20 cellular contexts compared by ENCODE assay signal in the genomic region with DNA sequence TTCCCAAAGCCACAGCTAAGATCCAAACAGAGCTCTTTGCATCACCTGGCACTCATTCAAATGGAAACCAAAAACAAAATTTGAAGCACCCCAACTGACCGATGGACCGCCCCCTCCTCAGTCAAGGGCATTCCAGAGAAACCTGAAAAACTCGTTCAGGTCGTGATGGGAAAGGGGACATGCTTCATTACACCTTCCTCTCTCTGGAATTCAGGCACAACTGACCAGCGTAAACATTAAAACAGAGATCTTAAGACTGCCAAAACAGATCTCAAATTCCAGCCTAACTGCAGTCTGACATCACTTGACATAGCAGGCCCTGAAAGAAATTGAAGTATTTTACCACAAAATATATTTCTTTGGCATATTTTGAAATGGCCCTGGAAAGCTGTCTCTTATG. TPM values are rescaled to one million over a fixed set of nuclear protein-coding genes. Genes with fewer than 3 reads are reported as not detected.
DNase-seq lines count a peak whose midpoint lies in the region; ATAC-seq and TF ChIP-seq lines count a peak whose summit lies in the region.
"Had no signal": no experiment of that assay in that cellular context is flagged by ENCODE, and none has a peak within 500 bp of the region (broad histone marks: within the 10 kb centered on the region; RNA-seq: fewer than 3 reads in every experiment).

No MANE protein-coding gene starts in this region.

- no peaks in the 10 kb centered on the region for H3K9me3 Mint-ChIP-seq in CD4-positive, alpha-beta memory T cell
- H3K9me3 Mint-ChIP-seq: activated CD4-positive, alpha-beta memory T cell treated with anti-CD3 and anti-CD28 coated beads for 36 hours; activated naive CD4-positive, alpha-beta T cell treated with anti-CD3 and anti-CD28 coated beads, Interleukin-2, amount 50 U/mL, for 24 hours; central memory CD8-positive, alpha-beta T cell had no signal

- no peak for TF ChIP-seq CTCF in DOHH2 (IDR thresholded peaks at IDR 0.05; ENCODE audit: low read depth, low read length, poor library complexity, severe bottlenecking)

- peaks cover 75% of the 10 kb centered on the region for H3K36me3 ChIP-seq in DOHH2 (ENCODE audit: control insufficient read depth, low read length)
- no peaks in the 10 kb centered on the region for H3K36me3 ChIP-seq in iPS-20b (ENCODE audit: insufficient read depth, low read depth, low read length)
- H3K36me3 ChIP-seq in CD4-positive, alpha-beta memory T cell (ENCODE audit: insufficient read depth, low read length), result no peaks in the 10 kb centered on the region
- no peaks in the 10 kb centered on the region for H3K36me3 ChIP-seq in aorta (ENCODE audit: control insufficient read depth in 1 of 2, insufficient read depth in 2 of 2, low read length in 1 of 2)

- H3K4me2 ChIP-seq in DOHH2 (ENCODE audit: low read length), result peak overlapping the region; percentile 90
- H3K4me2 ChIP-seq: hepatocyte had no signal

- peak overlapping the region; percentile 56 for H3K4me3 ChIP-seq in DOHH2 (ENCODE audit: low read length)
- peak overlapping the region; percentile 27; the same call in 1 of the 2 replicates for H3K4me3 ChIP-seq in iPS-20b (ENCODE audit: low read length)
- H3K4me3 ChIP-seq in CD4-positive, alpha-beta memory T cell (ENCODE audit: low read length in 2 of 2), result no peak overlapping the region
- H3K4me3 ChIP-seq in aorta (ENCODE audit: low read length in 2 of 2), result no peak overlapping the region
- H3K4me3 ChIP-seq: hepatocyte, psoas muscle had no signal

- H3K9ac ChIP-seq in iPS-20b (ENCODE audit: low read depth, low read length), result peak overlapping the region; percentile 32; the same call in 1 of the 2 replicates

- CTCF ChIA-PET in CD4-positive, alpha-beta memory T cell (lab: Charles Lee; ENCODE audit: partially characterized antibody), result interaction anchor here (0.7 kb wide), 1 partner anchor 18 kb away, joined by 3 read pairs; no protein-coding TSS in a partner anchor

- H3K4me1 ChIP-seq in DOHH2 (ENCODE audit: control insufficient read depth, low read length) (peaks cover 97% of the 10 kb centered on the region), iPS-20b (ENCODE audit: insufficient read depth, low read length) (peaks cover 42% of the 10 kb centered on the region), aorta (ENCODE audit: control insufficient read depth in 1 of 2, insufficient read depth in 2 of 2, low read length in 2 of 2) (peaks cover 4 to 9% of the 10 kb centered on the region in 2 donors)
- no peaks in the 10 kb centered on the region for H3K4me1 ChIP-seq in CD4-positive, alpha-beta memory T cell (ENCODE audit: insufficient read depth, low read length)

- H3F3A ChIP-seq in DOHH2 (ENCODE audit: control insufficient read depth, insufficient read depth), result peaks cover 31% of the 10 kb centered on the region

- no peak overlapping the region for H3K27ac Mint-ChIP-seq in CD4-positive, alpha-beta memory T cell
- H3K27ac Mint-ChIP-seq: activated CD4-positive, alpha-beta memory T cell treated with anti-CD3 and anti-CD28 coated beads for 36 hours; activated naive CD4-positive, alpha-beta T cell treated with anti-CD3 and anti-CD28 coated beads, Interleukin-2, amount 50 U/mL, for 24 hours had no signal

- H3K9me2 ChIP-seq in DOHH2 (replicated peaks; ENCODE audit: control insufficient read depth, low read length), result no peaks in the 10 kb centered on the region

- WGBS in aorta, 2 donors, result 41% methylated on average over 5 of the region's 5 CpGs

- H3K27me3 Mint-ChIP-seq in CD4-positive, alpha-beta memory T cell, result no peaks in the 10 kb centered on the region
- H3K27me3 Mint-ChIP-seq: activated CD4-positive, alpha-beta memory T cell treated with anti-CD3 and anti-CD28 coated beads for 36 hours; activated naive CD4-positive, alpha-beta T cell treated with anti-CD3 and anti-CD28 coated beads, Interleukin-2, amount 50 U/mL, for 24 hours; central memory CD8-positive, alpha-beta T cell had no signal

- DNase-seq in NCI-H510A treated with DMSO at 0.1 percent for 48 hours (lab: John Stamatoyannopoulos, UW), result peak; percentile 24
- peak; percentile 55 for DNase-seq in renal cortical epithelial cell (ENCODE audit: low read depth)
- no peak for DNase-seq in CD4-positive, alpha-beta memory T cell
- DNase-seq in aorta, result no peak
- no peak for DNase-seq in GOT3 (lab: John Stamatoyannopoulos, UW)
- DNase-seq: activated CD4-positive, alpha-beta memory T cell treated with anti-CD3 and anti-CD28 coated beads for 36 hours; GF-D8; Kasumi-1; NCI-H1436 treated with DMSO at 0.1 percent for 48 hours; NCI-H774; psoas muscle; SHP77; stimulated activated CD4-positive, alpha-beta T cell treated with anti-CD3 and anti-CD28 coated beads, Interleukin-1b, Interleukin-23, amount 100 ng/mL, for 48 hours had no signal

- peak overlapping the region; percentile 97 for H3K27ac ChIP-seq in DOHH2 (ENCODE audit: low read depth, low read length)
- no peak overlapping the region for H3K27ac ChIP-seq in iPS-20b (ENCODE audit: low read length)
- no peak overlapping the region for H3K27ac ChIP-seq in CD4-positive, alpha-beta memory T cell (ENCODE audit: low read depth, low read length)
- peak overlapping the region in 1 of 2 donors; percentile 35 for H3K27ac ChIP-seq in aorta (ENCODE audit: low read depth in 1 of 2, low read length in 2 of 2)
- H3K27ac ChIP-seq: hepatocyte, psoas muscle had no signal

- H3K9me3 ChIP-seq in DOHH2 (ENCODE audit: control insufficient read depth, insufficient read depth, low read length) (no peaks in the 10 kb centered on the region), iPS-20b (ENCODE audit: insufficient read depth, low read depth, low read length) (no peaks in the 10 kb centered on the region), aorta (ENCODE audit: control insufficient read depth, low read length) (no peaks in the 10 kb centered on the region)
- H3K9me3 ChIP-seq in CD4-positive, alpha-beta memory T cell (ENCODE audit: control insufficient read depth in 1 of 2, low read length in 2 of 2), result no peaks in the 10 kb centered on the region
- H3K9me3 ChIP-seq: psoas muscle had no signal

- H3K36me3 Mint-ChIP-seq in CD4-positive, alpha-beta memory T cell, result peaks cover 1 to 15% of the 10 kb centered on the region in 2 donors

- no peak overlapping the region for H3K4me3 Mint-ChIP-seq in CD4-positive, alpha-beta memory T cell
- H3K4me3 Mint-ChIP-seq: activated CD4-positive, alpha-beta memory T cell treated with anti-CD3 and anti-CD28 coated beads for 36 hours; activated naive CD4-positive, alpha-beta T cell treated with anti-CD3 and anti-CD28 coated beads, Interleukin-2, amount 50 U/mL, for 24 hours; central memory CD8-positive, alpha-beta T cell had no signal

- no peaks in the 10 kb centered on the region for H4K20me1 ChIP-seq in DOHH2 (ENCODE audit: control insufficient read depth, insufficient read depth, low read depth, low read length)

- POLR2A ChIA-PET in CD4-positive, alpha-beta memory T cell (lab: Charles Lee; ENCODE audit: partially characterized antibody), result no interaction called here

- H3K79me2 ChIP-seq in DOHH2 (ENCODE audit: control insufficient read depth, low read length), result peaks cover 99% of the 10 kb centered on the region

- intact Hi-C loops in CD4-positive, alpha-beta memory T cell (cut with micrococcal nuclease), result no loop called here
- intact Hi-C loops in aorta (cut with DNase I), result no loop called here

- ATAC-seq in HG02981 (IDR thresholded peaks at IDR 0.05; ENCODE audit: unreplicated experiment), result no peak
- no peak for ATAC-seq in aorta (ENCODE audit: low FRiP score)
- ATAC-seq: psoas muscle had no signal

- H3K27me3 ChIP-seq in DOHH2 (ENCODE audit: control insufficient read depth, low read length), result no peaks in the 10 kb centered on the region
- no peaks in the 10 kb centered on the region for H3K27me3 ChIP-seq in iPS-20b (ENCODE audit: insufficient read depth, low read length)
- no peaks in the 10 kb centered on the region for H3K27me3 ChIP-seq in CD4-positive, alpha-beta memory T cell (ENCODE audit: insufficient read depth, low read length)
- H3K27me3 ChIP-seq in aorta (ENCODE audit: control insufficient read depth in 1 of 2, insufficient read depth in 2 of 2, low read length in 1 of 2), result no peaks in the 10 kb centered on the region
- H3K27me3 ChIP-seq: hepatocyte had no signal

- H3K4me1 Mint-ChIP-seq in CD4-positive, alpha-beta memory T cell, result peaks cover 9 to 26% (median 14%) of the 10 kb centered on the region in 4 donors

RNA-seq across cellular contexts. Expression of a gene that starts 28.5 kb away (rescaled TPM):
- not detected in 2 replicates for total RNA-seq in renal cortical epithelial cell
- 1 to 10 TPM; 1.5 to 1.9 TPM for total RNA-seq in CD4-positive, alpha-beta memory T cell
- not detected for polyA plus RNA-seq in CD4-positive, alpha-beta memory T cell
- 1 to 10 TPM; 4.1 to 5.9 TPM for total RNA-seq in aorta
- under 1 TPM in 1 of 2 donors, not detected in 1; 0.79 TPM for polyA plus RNA-seq in aorta
- total RNA-seq: activated CD4-positive, alpha-beta memory T cell treated with anti-CD3 and anti-CD28 coated beads for 36 hours; hepatocyte had no signal
- polyA plus RNA-seq: BJ, hepatocyte had no signal

Comparison
In these comparisons a context has a peak if more than half of its experiments do, and no peak if none do; other contexts are left out.
1. H3K4me3 ChIP-seq: peak in DOHH2 (single experiment) and iPS-20b (single experiment); none in CD4-positive, alpha-beta memory T cell (0 of 2) and aorta (0 of 2).
2. DNase-seq: peak in NCI-H510A treated with DMSO at 0.1 percent for 48 hours (single experiment) and renal cortical epithelial cell (single experiment); none in CD4-positive, alpha-beta memory T cell (0 of 5), aorta (0 of 2) and GOT3 (single experiment).